1 cellular context compared by ENCODE assay signal in genomic region chr17:17835415-17836249, GRCh38.
TF ChIP-seq lines count a peak whose summit lies in the region.

No MANE protein-coding gene starts in this region.

TF ChIP-seq in K562, 482 proteins besides CTCF, POLR2A, EP300 and RAD21 (continued from another document and continues in another):
- TF ChIP-seq ZNF395 (CRISPR knock-in tag; IDR thresholded peaks at IDR 0.05), result peak; percentile 74
- no peak for TF ChIP-seq ZNF274 (IDR thresholded peaks at IDR 0.05; ENCODE audit: borderline replicate concordance, low read depth, low read length)
- TF ChIP-seq ZNF311 (CRISPR knock-in tag; IDR thresholded peaks at IDR 0.05), result no peak
- no peak for TF ChIP-seq ZNF407 (IDR thresholded peaks at IDR 0.05; ENCODE audit: low read depth)
- no peak; the same call in 1 of the 2 replicates for TF ChIP-seq ZC3H4 (CRISPR knock-in tag; IDR thresholded peaks at IDR 0.05; ENCODE audit: borderline replicate concordance)
- no peak for TF ChIP-seq NR2F6 (CRISPR knock-in tag; IDR thresholded peaks at IDR 0.05)
- no peak for TF ChIP-seq LARP7 (IDR thresholded peaks at IDR 0.05)
- TF ChIP-seq HDAC3 (IDR thresholded peaks at IDR 0.05; ENCODE audit: borderline replicate concordance, partially characterized antibody), result peak; percentile 18
- TF ChIP-seq L3MBTL2 (IDR thresholded peaks at IDR 0.05), result peak; percentile 99
- TF ChIP-seq MYC (IDR thresholded peaks at IDR 0.05; ENCODE audit: low read depth, low read length), result no peak
- TF ChIP-seq MYC (CRISPR knock-in tag; IDR thresholded peaks at IDR 0.05; ENCODE audit: borderline replicate concordance, low read depth), result 0 out of 2 replicates have a peak, but pooled peaks have one; percentile 12
- no peak for TF ChIP-seq CEBPZ (IDR thresholded peaks at IDR 0.05; ENCODE audit: borderline replicate concordance, low read depth, low read length)
- TF ChIP-seq HNRNPL (IDR thresholded peaks at IDR 0.05; ENCODE audit: low read depth, low read length), result no peak
- TF ChIP-seq ZBTB2 (IDR thresholded peaks at IDR 0.05), result no peak
- no peak for TF ChIP-seq ZEB2 (IDR thresholded peaks at IDR 0.05)
- TF ChIP-seq MITF (IDR thresholded peaks at IDR 0.05), result no peak
- no peak for TF ChIP-seq ZNF134 (CRISPR knock-in tag; conservative IDR thresholded peaks at IDR 0.05)
- TF ChIP-seq ZNF197 (CRISPR knock-in tag; IDR thresholded peaks at IDR 0.05; ENCODE audit: low read depth), result peak; percentile 34; the same call in 1 of the 2 replicates
- TF ChIP-seq MTA2 (IDR thresholded peaks at IDR 0.05; ENCODE audit: low read depth), result no peak
- no peak for TF ChIP-seq C11orf30 (IDR thresholded peaks at IDR 0.05; ENCODE audit: low read depth)
- no peak for TF ChIP-seq CGGBP1 (CRISPR knock-in tag; IDR thresholded peaks at IDR 0.05)
- TF ChIP-seq HDAC1 (IDR thresholded peaks at IDR 0.05), result no peak
- no peak for TF ChIP-seq ZFP36 (IDR thresholded peaks at IDR 0.05; ENCODE audit: low read depth, low read length, partially characterized antibody)
- no peak; the same call in 1 of the 2 replicates for TF ChIP-seq ZNF511 (CRISPR knock-in tag; IDR thresholded peaks at IDR 0.05)
- no peak for TF ChIP-seq PRMT5 (CRISPR knock-in tag; IDR thresholded peaks at IDR 0.05)
- TF ChIP-seq GTF2B (IDR thresholded peaks at IDR 0.05; ENCODE audit: extremely low read depth, insufficient read length), result no peak
- TF ChIP-seq SNAPC5 (CRISPR knock-in tag; IDR thresholded peaks at IDR 0.05), result no peak
- no peak for TF ChIP-seq MCM3 (IDR thresholded peaks at IDR 0.05)
- TF ChIP-seq SIRT6 (IDR thresholded peaks at IDR 0.05; ENCODE audit: low read depth, low read length), result no peak
- TF ChIP-seq MTA1 (IDR thresholded peaks at IDR 0.05; ENCODE audit: borderline replicate concordance), result no peak
- no peak for TF ChIP-seq MBD2 (IDR thresholded peaks at IDR 0.05; ENCODE audit: borderline replicate concordance, low read depth)
- no peak for TF ChIP-seq KDM5B (IDR thresholded peaks at IDR 0.05; ENCODE audit: insufficient replicate concordance, low read depth, low read length)
- TF ChIP-seq ZNF592 (IDR thresholded peaks at IDR 0.05), result peak; percentile 95
- TF ChIP-seq KAT2B (IDR thresholded peaks at IDR 0.05; ENCODE audit: low read depth, low read length), result no peak
- no peak for TF ChIP-seq TCF15 (CRISPR knock-in tag; IDR thresholded peaks at IDR 0.05)
- TF ChIP-seq NR4A1 (CRISPR knock-in tag; IDR thresholded peaks at IDR 0.05), result no peak
- TF ChIP-seq NR4A1 (tag; IDR thresholded peaks at IDR 0.05), result peak; percentile 51; the same call in 1 of the 2 replicates
